ENCODE assay signal across 19 cellular contexts in genomic region chr2:70668432-70668831, GRCh38.
A peak's percentile ranks its signal among the peaks of the same experiment; 100 is the strongest.
DNase-seq lines count a peak whose midpoint lies in the region; TF ChIP-seq lines count a peak whose summit lies in the region.
"Had no signal": no experiment of that assay in that cellular context is flagged by ENCODE, and none has a peak within 500 bp of the region (broad histone marks: within the 10 kb centered on the region; RNA-seq: fewer than 3 reads in every experiment).

No MANE protein-coding gene starts in this region.

- POLR2A ChIA-PET in CD8-positive, alpha-beta memory T cell (lab: Charles Lee): no interaction called here

- peaks cover 13% of the 10 kb centered on the region for H3K36me3 Mint-ChIP-seq in endodermal cell (ENCODE audit: low read depth)
- H3K36me3 Mint-ChIP-seq in CD8-positive, alpha-beta memory T cell: no peaks in the 10 kb centered on the region

- no peaks in the 10 kb centered on the region for H3K27me3 ChIP-seq in endodermal cell (ENCODE audit: control insufficient read depth, insufficient read depth, low read length, poor library complexity, severe bottlenecking)
- H3K27me3 ChIP-seq in CD8-positive, alpha-beta memory T cell (ENCODE audit: insufficient read depth, low read length, poor library complexity, severe bottlenecking): no peaks in the 10 kb centered on the region
- H3K27me3 ChIP-seq: BE2C had no signal

- H3K9me3 Mint-ChIP-seq in endodermal cell: no peaks in the 10 kb centered on the region
- no peaks in the 10 kb centered on the region for H3K9me3 Mint-ChIP-seq in CD8-positive, alpha-beta memory T cell
- H3K9me3 Mint-ChIP-seq: H9 had no signal

- no peak overlapping the region for H3K4me3 Mint-ChIP-seq in endodermal cell
- H3K4me3 Mint-ChIP-seq in CD8-positive, alpha-beta memory T cell: no peak overlapping the region
- H3K4me3 Mint-ChIP-seq: H9 had no signal

- DNase-seq in SK-MEL-5 (ENCODE audit: low read depth, low spot score) (peak; percentile 85), endodermal cell (peak; percentile 12), midbrain (lab: John Stamatoyannopoulos, UW) (peak; percentile 50), superior temporal gyrus (ENCODE audit: extremely low spot score) (peak; percentile 73), cortex of kidney (lab: John Stamatoyannopoulos, UW) (no peak), MV-4-11 (lab: John Stamatoyannopoulos, UW) (no peak)
- DNase-seq in CD8-positive, alpha-beta memory T cell: no peak
- DNase-seq in effector CD4-positive, alpha-beta T cell: no peak
- DNase-seq: BE2C, DMS 273 treated with DMSO at 0.1 percent for 48 hours, GDM1, IMR-90, Karpas-422, MM.1S, NCI-H187 treated with DMSO at 0.1 percent for 48 hours, NCI-H526 treated with DMSO at 0.1 percent for 48 hours, RPMI8226 had no signal

- no peaks in the 10 kb centered on the region for H3K4me1 ChIP-seq in endodermal cell (ENCODE audit: control insufficient read depth, insufficient read depth, low read length)
- H3K4me1 ChIP-seq in CD8-positive, alpha-beta memory T cell (ENCODE audit: insufficient read depth, low read length): peaks cover 14% of the 10 kb centered on the region
- H3K4me1 ChIP-seq: BE2C had no signal

- no peak for TF ChIP-seq CTCF in endodermal cell (conservative IDR thresholded peaks at IDR 0.05)

- H3K27me3 Mint-ChIP-seq in endodermal cell (ENCODE audit: insufficient read depth): no peaks in the 10 kb centered on the region
- H3K27me3 Mint-ChIP-seq in CD8-positive, alpha-beta memory T cell: no peaks in the 10 kb centered on the region

- in situ Hi-C loops in SK-MEL-5 (cut with HindIII; ENCODE audit: low pct_unique_long_range_greater_than_20kb, low sequenced_read_pairs): no loop called here

- H3K27ac Mint-ChIP-seq in endodermal cell: no peak overlapping the region
- H3K27ac Mint-ChIP-seq in CD8-positive, alpha-beta memory T cell: no peak overlapping the region
- H3K27ac Mint-ChIP-seq: H9 had no signal

- CTCF ChIA-PET in CD8-positive, alpha-beta memory T cell (lab: Charles Lee): interaction anchor here (1.1 to 1.2 kb wide), 2 partner anchors 10 to 21 kb away, joined by 3 read pairs; no protein-coding TSS in a partner anchor

- H3K4me1 Mint-ChIP-seq in endodermal cell: no peaks in the 10 kb centered on the region
- H3K4me1 Mint-ChIP-seq in CD8-positive, alpha-beta memory T cell: peaks cover 7 to 14% (median 13%) of the 10 kb centered on the region in 3 donors

- H3K9ac ChIP-seq in endodermal cell (ENCODE audit: extremely low read depth, low read length, poor library complexity, severe bottlenecking): no peak overlapping the region

- 83 to 88% methylated on average over 3 of the region's 3 CpGs for WGBS in endodermal cell (ENCODE audit: insufficient coverage in 1 of 2, insufficient read length in 1 of 2), 2 experiments

- no peak overlapping the region for H3K4me3 ChIP-seq in endodermal cell (ENCODE audit: low read length)
- no peak overlapping the region for H3K4me3 ChIP-seq in CD8-positive, alpha-beta memory T cell (ENCODE audit: low read length)
- H3K4me3 ChIP-seq: GM12878 had no signal

- H3K36me3 ChIP-seq in endodermal cell (ENCODE audit: control insufficient read depth, insufficient read depth, low read length): no peaks in the 10 kb centered on the region
- no peaks in the 10 kb centered on the region for H3K36me3 ChIP-seq in CD8-positive, alpha-beta memory T cell (ENCODE audit: insufficient read depth, low read length)
- H3K36me3 ChIP-seq: BE2C had no signal

- H3K9me3 ChIP-seq in endodermal cell (ENCODE audit: control insufficient read depth, low read length): no peaks in the 10 kb centered on the region
- no peaks in the 10 kb centered on the region for H3K9me3 ChIP-seq in CD8-positive, alpha-beta memory T cell (ENCODE audit: low read length)
- H3K9me3 ChIP-seq: BE2C had no signal

- no peak overlapping the region for H3K27ac ChIP-seq in endodermal cell (ENCODE audit: low read depth, low read length)
- H3K27ac ChIP-seq in CD8-positive, alpha-beta memory T cell (ENCODE audit: low read depth, low read length): no peak overlapping the region

Comparison
In these comparisons a context has a peak if more than half of its experiments do, and no peak if none do; other contexts are left out.
1. DNase-seq: peak in SK-MEL-5 (single experiment), endodermal cell (single experiment), midbrain (single experiment) and superior temporal gyrus (single experiment); none in CD8-positive, alpha-beta memory T cell (0 of 5), cortex of kidney (single experiment), MV-4-11 (single experiment) and effector CD4-positive, alpha-beta T cell (single experiment).